ENCODE assay signal across 8 cellular contexts in genomic region chr6:139588076-139588639, GRCh38.
DNase-seq lines count a peak whose midpoint lies in the region; ATAC-seq and TF ChIP-seq lines count a peak whose summit lies in the region.

No MANE protein-coding gene starts in this region.

- POLR2A ChIA-PET in IMR-90 (lab: Charles Lee; ENCODE audit: unreplicated experiment) = interaction anchor here (0.7 to 1.1 kb wide), 4 partner anchors 213 to 949 kb away, joined by 3 to 5 read pairs (median 4); partner anchors contain the start of gene CITED2

- CTCF ChIA-PET in IMR-90 (lab: Yijun Ruan, JAX) = interaction anchor here (0.6 to 1.3 kb wide), 4 partner anchors 10 to 213 kb away, joined by 3 read pairs; no protein-coding TSS in a partner anchor

- peak overlapping the region; percentile 88 for H2AK5ac ChIP-seq in IMR-90 (ENCODE audit: low read depth, low read length)

- dilution Hi-C loops in IMR-90 (cut with HindIII; ENCODE audit: low sequenced_read_pairs, unreplicated experiment) = no loop called here

- in situ Hi-C loops in IMR-90 (cut with MboI; ENCODE audit: low sequenced_read_pairs) = no loop called here

- H3K18ac ChIP-seq in IMR-90 (ENCODE audit: low read depth, low read length) = peak overlapping the region; percentile 92

- H3K4me3 ChIP-seq in IMR-90 (ENCODE audit: insufficient read depth, low read depth, low read length) = no peak overlapping the region
- H3K4me3 ChIP-seq in cardiac muscle cell = no peak overlapping the region
- no peak overlapping the region for H3K4me3 ChIP-seq in stomach

- peak overlapping the region; percentile 95 for H4K5ac ChIP-seq in IMR-90 (ENCODE audit: low read depth, low read length)

- TF ChIP-seq CTCF in IMR-90 (conservative IDR thresholded peaks at IDR 0.05; ENCODE audit: low read depth, low read length) (no peak), cardiac muscle cell (IDR thresholded peaks at IDR 0.05; ENCODE audit: low read depth, low read length) (no peak), stomach (IDR thresholded peaks at IDR 0.05) (no peak)

- H2AFZ ChIP-seq in IMR-90 (replicated peaks; ENCODE audit: low read length, poor library complexity) = peak overlapping the region; percentile 9

- no peaks in the 10 kb centered on the region for H4K20me1 ChIP-seq in IMR-90 (ENCODE audit: insufficient read depth, low read length)

- H3K56ac ChIP-seq in IMR-90 (ENCODE audit: extremely low read depth, insufficient read depth, low read length) = peak overlapping the region; percentile 76

- WGBS in IMR-90 (ENCODE audit: extremely low coverage in 2 of 2, insufficient read length in 1 of 2), 2 experiments = 0% methylated on average over 1 of the region's 3 CpGs; no CpG with 5 or more reads in 1 of the 2 experiments
- 10 to 33% (median 22%) methylated on average over 3 of the region's 3 CpGs for WGBS in stomach, 5 donors

- H2BK5ac ChIP-seq in IMR-90 (ENCODE audit: low read depth, low read length, poor library complexity, severe bottlenecking) = peak overlapping the region; percentile 98

- DNase-seq in IMR-90 (peak; percentile 65), cardiac muscle cell (ENCODE audit: low read depth in 1 of 2, low spot score in 1 of 2) (peak; percentile 65), stomach (peak; percentile 84), SKM-1 treated with dmso at 0.1 percent for 144 hours (lab: John Stamatoyannopoulos, UW; ENCODE audit: unreplicated experiment) (no peak), NOMO-1 treated with dmso at 0.1 percent for 144 hours (lab: John Stamatoyannopoulos, UW; ENCODE audit: unreplicated experiment) (no peak)
- no peak for DNase-seq in stimulated activated CD4-positive, alpha-beta T cell treated with anti-CD3 and anti-CD28 coated beads, Interleukin-4, amount 100 ng/mL, for 1 hour

- H4K8ac ChIP-seq in IMR-90 (ENCODE audit: low read depth in 2 of 2, low read length in 2 of 2) = peak overlapping the region; percentile 68 to 97

- H3K9me1 ChIP-seq in IMR-90 (ENCODE audit: insufficient read depth, low read length) = peaks cover 4% of the 10 kb centered on the region; the same call in 1 of the 2 replicates

- peak overlapping the region; percentile 48; the same call in 1 of the 2 replicates for H3K9ac ChIP-seq in IMR-90 (ENCODE audit: low read depth, low read length)

- peak overlapping the region; percentile 98 for H2BK20ac ChIP-seq in IMR-90 (ENCODE audit: low read depth, low read length)

- H2BK15ac ChIP-seq in IMR-90 (ENCODE audit: low read depth, low read length) = peak overlapping the region; percentile 86; the same call in 2 of the 3 replicates

- H3K36me3 ChIP-seq in IMR-90 (ENCODE audit: control insufficient read depth, insufficient read depth, low read length) (no peaks in the 10 kb centered on the region), cardiac muscle cell (no peaks in the 10 kb centered on the region), stomach (no peaks in the 10 kb centered on the region)

- H3K9me3 ChIP-seq in IMR-90 (ENCODE audit: control insufficient read depth, insufficient read depth, low read length) (no peaks in the 10 kb centered on the region), cardiac muscle cell (ENCODE audit: low read depth) (no peaks in the 10 kb centered on the region), stomach (no peaks in the 10 kb centered on the region)

- peak overlapping the region; percentile 97 for H2BK120ac ChIP-seq in IMR-90 (ENCODE audit: low read depth, low read length)

- no peak overlapping the region for H2AK9ac ChIP-seq in IMR-90 (replicated peaks; ENCODE audit: low read depth, low read length, poor library complexity)

- H3K4me2 ChIP-seq in IMR-90 (ENCODE audit: low read depth, low read length) = peak overlapping the region; percentile 41; the same call in 1 of the 2 replicates

- peak overlapping the region; percentile 82 for H3K23ac ChIP-seq in IMR-90 (ENCODE audit: low read depth, low read length)

- peak overlapping the region; percentile 96 for H3K14ac ChIP-seq in IMR-90 (replicated peaks; ENCODE audit: low read depth, low read length)

- ATAC-seq in IMR-90 (ENCODE audit: low read depth) (peak; percentile 22), HG03135 (IDR thresholded peaks at IDR 0.05; ENCODE audit: unreplicated experiment) (no peak)

- peak overlapping the region; percentile 83 for H3K4ac ChIP-seq in IMR-90 (ENCODE audit: low read depth, low read length)

- BruUV-seq in IMR-90 (replicated peaks; lab: Mats Ljungman, UMichigan) = no TSS peak

- H3K79me1 ChIP-seq in IMR-90 (ENCODE audit: low read depth in 1 of 2, low read length in 2 of 2) = peaks cover 0 to 4% of the 10 kb centered on the region in 2 experiments; a peak in 1 of 4 replicates

- peak overlapping the region; percentile 97 for H3K27ac ChIP-seq in IMR-90 (ENCODE audit: insufficient read depth, low read length)
- peak overlapping the region; percentile 82 for H3K27ac ChIP-seq in cardiac muscle cell
- H3K27ac ChIP-seq in stomach = peak overlapping the region; percentile 65 to 83 (median 67)

- H3K27me3 ChIP-seq in IMR-90 (ENCODE audit: control insufficient read depth, insufficient read depth, low read length) (no peaks in the 10 kb centered on the region), cardiac muscle cell (no peaks in the 10 kb centered on the region), stomach (no peaks in the 10 kb centered on the region)

- intact Hi-C loops in IMR-90 (cut with micrococcal nuclease) (loop anchor here (1.0 to 5.0 kb wide), 4 partner anchors 164 to 899 kb away; no protein-coding TSS in a partner anchor), stomach (cut with DNase I; ENCODE audit: low total_unique reads) (no loop called here)

- TF ChIP-seq RAD21 in IMR-90 (IDR thresholded peaks at IDR 0.05; ENCODE audit: low read length) = no peak

- no peak for TF ChIP-seq EP300 in stomach (IDR thresholded peaks at IDR 0.05)

- peaks cover 14% of the 10 kb centered on the region for H3K4me1 ChIP-seq in IMR-90 (ENCODE audit: control insufficient read depth, insufficient read depth, low read length)
- H3K4me1 ChIP-seq in cardiac muscle cell (ENCODE audit: low read depth) = peaks cover 53% of the 10 kb centered on the region
- H3K4me1 ChIP-seq in stomach = peaks cover 12 to 58% (median 53%) of the 10 kb centered on the region in 4 donors

- no peak for TF ChIP-seq POLR2A in IMR-90 (IDR thresholded peaks at IDR 0.05; ENCODE audit: low read depth, low read length)
- TF ChIP-seq POLR2A in stomach (IDR thresholded peaks at IDR 0.05) = no peak

- peak overlapping the region; percentile 94 for H4K91ac ChIP-seq in IMR-90 (ENCODE audit: insufficient read depth, low read depth, low read length)

TF ChIP-seq in IMR-90, 13 proteins besides CTCF, POLR2A, EP300 and RAD21:
- TF ChIP-seq USF2 (IDR thresholded peaks at IDR 0.05; ENCODE audit: low read depth, low read length) = no peak
- no peak for TF ChIP-seq ELK1 (IDR thresholded peaks at IDR 0.05; ENCODE audit: borderline replicate concordance, low read depth, low read length)

TF ChIP-seq in PFSK-1, 5 proteins besides CTCF, POLR2A, EP300 and RAD21:
- TF ChIP-seq SIN3A (IDR thresholded peaks at IDR 0.05; ENCODE audit: borderline replicate concordance, insufficient read depth, low read length) = 0 out of 2 replicates have a peak, but pooled peaks have one; percentile 27
- no peak for TF ChIP-seq FOXP2 (optimal IDR thresholded peaks at IDR 0.05; ENCODE audit: borderline replicate concordance, extremely low read depth, extremely low read length, insufficient read depth)

Comparison
In these comparisons a context has a peak if more than half of its experiments do, and no peak if none do; other contexts are left out.
1. DNase-seq: peak in IMR-90 (single experiment), cardiac muscle cell (2 of 2) and stomach (single experiment); none in SKM-1 treated with dmso at 0.1 percent for 144 hours (single experiment), NOMO-1 treated with dmso at 0.1 percent for 144 hours (single experiment) and stimulated activated CD4-positive, alpha-beta T cell treated with anti-CD3 and anti-CD28 coated beads, Interleukin-4, amount 100 ng/mL, for 1 hour (single experiment).
2. Peak in every context shown above with its lines, with median percentiles within 50 percentile points of each other: H3K27ac ChIP-seq.